8 cellular contexts compared by ENCODE assay signal in the genomic region with DNA sequence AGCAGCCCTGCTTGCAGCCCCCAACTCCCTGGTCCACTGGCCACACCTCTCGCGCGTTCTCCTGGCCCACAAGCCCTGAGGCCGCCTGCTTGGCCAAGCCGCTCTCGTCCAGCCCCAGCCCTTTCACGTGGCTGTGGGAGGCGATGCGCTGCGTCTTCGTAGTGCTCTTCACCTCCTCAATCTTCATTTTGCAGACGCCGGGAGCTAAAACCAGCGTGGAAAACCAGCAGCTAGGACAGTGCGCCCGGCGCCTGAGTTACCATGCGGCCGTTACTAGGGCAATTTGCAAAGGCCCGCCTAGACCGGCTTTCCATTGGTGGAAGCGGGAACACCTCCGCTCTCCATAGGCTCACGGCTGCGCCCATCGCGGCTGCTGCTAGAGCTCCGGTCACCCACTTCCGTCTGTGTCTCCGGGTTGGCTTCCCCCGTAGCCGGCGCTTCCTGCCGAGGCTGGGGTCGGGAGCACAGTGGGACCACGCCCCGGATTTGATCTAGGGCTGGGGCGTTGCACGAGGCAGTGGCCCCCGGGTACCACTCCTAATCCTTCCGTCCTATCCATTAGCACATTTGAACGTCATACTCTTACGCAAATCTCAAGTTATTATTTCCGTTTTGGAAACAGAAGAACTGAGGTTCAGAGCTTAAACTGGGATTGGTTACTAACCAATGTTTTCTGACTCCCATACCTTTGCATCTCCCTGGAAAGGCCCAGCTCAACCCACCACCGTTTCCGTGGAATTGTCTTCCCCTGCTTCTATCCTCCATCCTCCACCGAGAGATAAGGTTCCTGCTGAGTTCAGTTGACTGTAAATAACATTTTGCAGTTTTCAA. TPM values are rescaled to one million over a fixed set of nuclear protein-coding genes. Genes with fewer than 3 reads are reported as not detected.
DNase-seq lines count a peak whose midpoint lies in the region; ATAC-seq and TF ChIP-seq lines count a peak whose summit lies in the region.

A gene (minus strand): TSS at position 275 of the 831 bp plus-strand sequence. CDS start 88 bp downstream, at position 187.

- H3K27me3 Mint-ChIP-seq in T-helper 2 cell treated with Interferon-gamma antibody and Interleukin-4, amounts not matched to agents 5 μg/mL and 100 μg/mL, for 36 hours (ENCODE audit: low read depth): peaks cover 5% of the 10 kb centered on the region

- H3K4me3 ChIP-seq in ascending aorta: peak within 1 kb of the TSS; percentile 82 to 87
- peak within 1 kb of the TSS; percentile 71 for H3K4me3 ChIP-seq in right cardiac atrium (ENCODE audit: low read length)
- H3K4me3 ChIP-seq in vagina: peak within 1 kb of the TSS; percentile 60 to 96

- DNase-seq in NCI-H1930 (lab: John Stamatoyannopoulos, UW): peak; percentile 96 to 97
- peak; percentile 96 for DNase-seq in T-helper 2 cell treated with Interferon-gamma antibody and Interleukin-4, amounts not matched to agents 5 μg/mL and 100 μg/mL, for 36 hours (ENCODE audit: low spot score)
- DNase-seq in ascending aorta (ENCODE audit: low spot score in 2 of 2): peak; percentile 89 to 99
- peak; percentile 99 for DNase-seq in right cardiac atrium
- peak; percentile 97 for DNase-seq in putamen (ENCODE audit: low spot score)
- peak in 1 of 2 donors; percentile 98 for DNase-seq in vagina (ENCODE audit: extremely low spot score in 2 of 2)

- H3K9me3 Mint-ChIP-seq in T-helper 2 cell treated with Interferon-gamma antibody and Interleukin-4, amounts not matched to agents 5 μg/mL and 100 μg/mL, for 36 hours: no peaks in the 10 kb centered on the region

- H3K4me3 Mint-ChIP-seq in T-helper 2 cell treated with Interferon-gamma antibody and Interleukin-4, amounts not matched to agents 5 μg/mL and 100 μg/mL, for 36 hours: peak within 1 kb of the TSS; percentile 99

- ATAC-seq in GM18502 (IDR thresholded peaks at IDR 0.05; ENCODE audit: poor library complexity, unreplicated experiment): peak; percentile 97
- ATAC-seq in HG02970 (IDR thresholded peaks at IDR 0.05; ENCODE audit: low FRiP score, unreplicated experiment): peak; percentile 97
- peak; percentile 100 for ATAC-seq in right cardiac atrium

- 2% methylated on average over 47 of the region's 47 CpGs for WGBS in right cardiac atrium

- H3K4me1 ChIP-seq in ascending aorta (peaks cover 0 to 8% of the 10 kb centered on the region in 2 donors), right cardiac atrium (ENCODE audit: control insufficient read depth, insufficient read depth, low read length) (no peaks in the 10 kb centered on the region), vagina (peaks cover 15% of the 10 kb centered on the region)

- H3K9me3 ChIP-seq in ascending aorta: no peaks in the 10 kb centered on the region
- H3K9me3 ChIP-seq in right cardiac atrium (ENCODE audit: control insufficient read depth, low read length): no peaks in the 10 kb centered on the region
- H3K9me3 ChIP-seq in vagina: no peaks in the 10 kb centered on the region

- H3K27me3 ChIP-seq in ascending aorta (no peaks in the 10 kb centered on the region), right cardiac atrium (ENCODE audit: control insufficient read depth, insufficient read depth) (no peaks in the 10 kb centered on the region), vagina (no peaks in the 10 kb centered on the region)

- intact Hi-C loops in ascending aorta (cut with DNase I): loop anchor here (1.0 to 2.0 kb wide), 3 partner anchors 30 to 71 kb away; a partner anchor contains a TSS
- intact Hi-C loops in right cardiac atrium (cut with DNase I): no loop called here
- intact Hi-C loops in vagina (cut with DNase I): no loop called here

- H3K27ac ChIP-seq in ascending aorta: peak within 1 kb of the TSS; percentile 66 to 75
- H3K27ac ChIP-seq in right cardiac atrium (ENCODE audit: low read length): peak within 1 kb of the TSS; percentile 14
- peak within 1 kb of the TSS; percentile 56 for H3K27ac ChIP-seq in vagina

- no peak for TF ChIP-seq POLR2A in vagina (IDR thresholded peaks at IDR 0.05)

- TF ChIP-seq CTCF in ascending aorta (IDR thresholded peaks at IDR 0.05) (no peak), vagina (IDR thresholded peaks at IDR 0.05) (no peak)

- H3K27ac Mint-ChIP-seq in T-helper 2 cell treated with Interferon-gamma antibody and Interleukin-4, amounts not matched to agents 5 μg/mL and 100 μg/mL, for 36 hours: peak within 1 kb of the TSS; percentile 94

- H3K36me3 ChIP-seq in ascending aorta (no peaks in the 10 kb centered on the region), vagina (no peaks in the 10 kb centered on the region)

- H3K36me3 Mint-ChIP-seq in T-helper 2 cell treated with Interferon-gamma antibody and Interleukin-4, amounts not matched to agents 5 μg/mL and 100 μg/mL, for 36 hours (ENCODE audit: low read depth): peaks cover 12% of the 10 kb centered on the region

- peaks cover 18% of the 10 kb centered on the region for H3K4me1 Mint-ChIP-seq in T-helper 2 cell treated with Interferon-gamma antibody and Interleukin-4, amounts not matched to agents 5 μg/mL and 100 μg/mL, for 36 hours (ENCODE audit: low read depth)

RNA-seq across cellular contexts. Expression of the gene that starts here (rescaled TPM):
- 10.3 TPM for total RNA-seq in ascending aorta
- 10 to 100 TPM; 20.9 to 27.1 (median 26.6) TPM for total RNA-seq in right cardiac atrium
- polyA plus RNA-seq in right cardiac atrium: 28.9 TPM
- 26.0 TPM for total RNA-seq in vagina

Comparison
In these comparisons a context has a peak if more than half of its experiments do, and no peak if none do; other contexts are left out.
1. H3K27ac ChIP-seq: peak in every context shown above with its lines; median percentile 70 in ascending aorta; 56 in vagina; 14 in right cardiac atrium.